8 cellular contexts compared by ENCODE assay signal in the genomic region with DNA sequence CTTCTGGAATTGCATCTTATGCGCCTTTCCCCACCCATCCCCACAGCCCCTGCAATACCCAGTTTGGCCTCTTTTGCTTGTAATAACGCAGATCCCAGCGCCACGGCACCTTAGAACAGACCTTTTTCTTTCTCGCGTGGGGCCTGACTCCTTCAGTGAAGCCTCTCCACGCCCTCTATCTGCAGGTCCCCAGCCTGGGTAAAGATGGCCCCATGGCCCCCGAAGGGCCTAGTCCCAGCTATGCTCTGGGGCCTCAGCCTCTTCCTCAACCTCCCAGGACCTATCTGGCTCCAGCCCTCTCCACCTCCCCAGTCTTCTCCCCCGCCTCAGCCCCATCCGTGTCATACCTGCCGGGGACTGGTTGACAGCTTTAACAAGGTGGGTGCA. TPM values are rescaled to one million over a fixed set of nuclear protein-coding genes. Genes with fewer than 3 reads are reported as not detected.
DNase-seq lines count a peak whose midpoint lies in the region; ATAC-seq and TF ChIP-seq lines count a peak whose summit lies in the region.

No MANE protein-coding gene starts in this region.

- peaks cover 9% of the 10 kb centered on the region for H3K79me1 ChIP-seq in trophoblast cell (ENCODE audit: low read length)

- peak overlapping the region; percentile 96 for H3K4me3 Mint-ChIP-seq in activated CD4-positive, alpha-beta T cell treated with anti-CD3 and anti-CD28 coated beads for 36 hours

- H3K23ac ChIP-seq in trophoblast cell (ENCODE audit: low read length), result no peak overlapping the region

- no CpG with 5 or more reads among the region's 11 CpGs for WGBS in trophoblast cell (ENCODE audit: extremely low coverage, insufficient coverage, insufficient read length)

- no peaks in the 10 kb centered on the region for H3K27me3 ChIP-seq in trophoblast cell (ENCODE audit: insufficient read depth, low read length)

- H2BK5ac ChIP-seq in trophoblast cell (ENCODE audit: low read depth, low read length, poor library complexity), result no peak overlapping the region

- H3K14ac ChIP-seq in trophoblast cell (ENCODE audit: low read length), result no peak overlapping the region

- POLR2A ChIA-PET in activated CD4-positive, alpha-beta T cell treated with anti-CD3 and anti-CD28 coated beads for 36 hours (lab: Charles Lee), result interaction anchor here (1.0 to 2.2 kb wide), 4 partner anchors 12 to 53 kb away, joined by 4 to 16 read pairs (median 7); a partner anchor contains a TSS

- peak overlapping the region; percentile 95 for H3K27ac Mint-ChIP-seq in activated CD4-positive, alpha-beta T cell treated with anti-CD3 and anti-CD28 coated beads for 36 hours

- H3K4me3 ChIP-seq in trophoblast cell (ENCODE audit: low read depth, low read length), result peak overlapping the region; percentile 13

- intact Hi-C loops in activated CD4-positive, alpha-beta T cell treated with anti-CD3 and anti-CD28 coated beads for 36 hours (cut with DNase I, micrococcal nuclease), result loop anchor here in 1 of 2 experiments (1.0 to 5.0 kb wide), 2 partner anchors 18 to 92 kb away; a partner anchor contains a TSS

- H3K9me3 ChIP-seq in trophoblast cell (ENCODE audit: insufficient read depth, low read depth, low read length), result no peaks in the 10 kb centered on the region

- peak; percentile 44 for DNase-seq in activated CD4-positive, alpha-beta T cell treated with anti-CD3 and anti-CD28 coated beads for 36 hours
- no peak for DNase-seq in activated CD4-positive, alpha-beta T cell treated with anti-CD3 and anti-CD28 coated beads, Interleukin-2, amount 50 U/mL, for 48 hours
- peak; percentile 28 for DNase-seq in T follicular helper cell (ENCODE audit: low read depth)
- peak; percentile 69 to 77 for DNase-seq in erythroblast (lab: John Stamatoyannopoulos, UW)
- DNase-seq in trophoblast cell, result no peak
- DNase-seq in amniotic stem cell (lab: John Stamatoyannopoulos, UW), result no peak
- no peak for DNase-seq in NOMO-1 treated with dmso at 0.1 percent for 144 hours (lab: John Stamatoyannopoulos, UW; ENCODE audit: unreplicated experiment)

- TF ChIP-seq POLR2A in erythroblast (IDR thresholded peaks at IDR 0.05; ENCODE audit: low read length), result no peak

- H3K27ac ChIP-seq in trophoblast cell (ENCODE audit: low read depth, low read length), result no peak overlapping the region

- peak overlapping the region; percentile 31 for H3K18ac ChIP-seq in trophoblast cell (ENCODE audit: low read length)

- peaks cover 8 to 12% of the 10 kb centered on the region in 2 experiments for H3K4me1 ChIP-seq in trophoblast cell (ENCODE audit: control insufficient read depth in 1 of 2, insufficient read depth in 2 of 2, low read length in 2 of 2)

- H2BK120ac ChIP-seq in trophoblast cell (ENCODE audit: insufficient read depth, low read length, poor library complexity), result no peak overlapping the region

- peak overlapping the region; percentile 64 for H4K12ac ChIP-seq in trophoblast cell (ENCODE audit: low read depth, low read length)

- no peaks in the 10 kb centered on the region for H3K9me3 Mint-ChIP-seq in activated CD4-positive, alpha-beta T cell treated with anti-CD3 and anti-CD28 coated beads for 36 hours (ENCODE audit: low read depth)

- peak overlapping the region; percentile 28 for H3K9ac ChIP-seq in trophoblast cell (ENCODE audit: low read length)

- H4K8ac ChIP-seq in trophoblast cell (ENCODE audit: low read depth, low read length), result peak overlapping the region; percentile 80

- CTCF ChIA-PET in activated CD4-positive, alpha-beta T cell treated with anti-CD3 and anti-CD28 coated beads for 36 hours (lab: Charles Lee), result interaction anchor here (0.6 to 4.6 kb wide), 10 partner anchors 12 to 314 kb away, joined by 3 to 35 read pairs (median 6); a partner anchor contains a TSS

- peak overlapping the region; percentile 3 for H3K4ac ChIP-seq in trophoblast cell (ENCODE audit: low read depth, low read length)

- no peaks in the 10 kb centered on the region for H3K27me3 Mint-ChIP-seq in activated CD4-positive, alpha-beta T cell treated with anti-CD3 and anti-CD28 coated beads for 36 hours

- H3K4me2 ChIP-seq in trophoblast cell (ENCODE audit: low read length), result peak overlapping the region; percentile 99

- H3K4me1 Mint-ChIP-seq in activated CD4-positive, alpha-beta T cell treated with anti-CD3 and anti-CD28 coated beads for 36 hours, result peaks cover 29% of the 10 kb centered on the region

- H4K91ac ChIP-seq in trophoblast cell (ENCODE audit: low read depth, low read length), result peak overlapping the region; percentile 48

- peaks cover 10% of the 10 kb centered on the region for H3K36me3 Mint-ChIP-seq in activated CD4-positive, alpha-beta T cell treated with anti-CD3 and anti-CD28 coated beads for 36 hours (ENCODE audit: low read depth)

- H2BK12ac ChIP-seq in trophoblast cell (ENCODE audit: low read length), result no peak overlapping the region

- H3K36me3 ChIP-seq in trophoblast cell (ENCODE audit: control insufficient read depth in 1 of 2, insufficient read depth in 2 of 2, low read length in 2 of 2), result peaks cover 5 to 11% of the 10 kb centered on the region in 2 experiments

- H2AFZ ChIP-seq in trophoblast cell (ENCODE audit: insufficient read depth, low read length, poor library complexity), result peak overlapping the region; percentile 57

- no peak for ATAC-seq in activated CD4-positive, alpha-beta T cell treated with anti-CD3 and anti-CD28 coated beads for 36 hours
- no peak for ATAC-seq in HG02885 (IDR thresholded peaks at IDR 0.05; ENCODE audit: poor library complexity, unreplicated experiment)

- no peak overlapping the region for H2AK5ac ChIP-seq in trophoblast cell (ENCODE audit: low read length)

- H3K79me2 ChIP-seq in trophoblast cell (ENCODE audit: control insufficient read depth, insufficient read depth, low read length, poor library complexity), result peaks cover 4% of the 10 kb centered on the region

RNA-seq across cellular contexts. Expression of a gene that starts 0.6 kb away (rescaled TPM):
- total RNA-seq in activated CD4-positive, alpha-beta T cell treated with anti-CD3 and anti-CD28 coated beads for 36 hours, result 10 to 100 TPM; 12.6 to 14.7 TPM
- 12.6 and 13.0 TPM in 2 replicates for polyA plus RNA-seq in trophoblast cell (2013)

RNA-seq across cellular contexts. Expression of a gene that starts 17.3 kb away (rescaled TPM):
- under 1 TPM; 0.25 to 0.50 TPM for total RNA-seq in activated CD4-positive, alpha-beta T cell treated with anti-CD3 and anti-CD28 coated beads for 36 hours
- 14.2 and 15.0 TPM in 2 replicates for polyA plus RNA-seq in trophoblast cell (2013)

RNA-seq across cellular contexts. Expression of a gene that starts 18.0 kb away (rescaled TPM):
- 1 to 10 TPM; 8.1 to 9.7 TPM for total RNA-seq in activated CD4-positive, alpha-beta T cell treated with anti-CD3 and anti-CD28 coated beads for 36 hours
- polyA plus RNA-seq in trophoblast cell (2013), result 0.81 and 0.92 TPM in 2 replicates

RNA-seq across cellular contexts. Expression of a gene that starts 31.6 kb away (rescaled TPM):
- total RNA-seq in activated CD4-positive, alpha-beta T cell treated with anti-CD3 and anti-CD28 coated beads for 36 hours, result 1 to 10 TPM; 2.3 to 3.1 TPM
- 5.2 and 5.9 TPM in 2 replicates for polyA plus RNA-seq in trophoblast cell (2013)

RNA-seq across cellular contexts. Expression of a gene that starts 43.8 kb away (rescaled TPM):
- 10 to 100 TPM; 27.1 to 33.0 TPM for total RNA-seq in activated CD4-positive, alpha-beta T cell treated with anti-CD3 and anti-CD28 coated beads for 36 hours
- polyA plus RNA-seq in trophoblast cell (2013), result 19.5 and 20.3 TPM in 2 replicates

Comparison
In these comparisons a context has a peak if more than half of its experiments do, and no peak if none do; other contexts are left out.
1. DNase-seq: peak in activated CD4-positive, alpha-beta T cell treated with anti-CD3 and anti-CD28 coated beads for 36 hours (single experiment), T follicular helper cell (single experiment) and erythroblast (2 of 2); none in activated CD4-positive, alpha-beta T cell treated with anti-CD3 and anti-CD28 coated beads, Interleukin-2, amount 50 U/mL, for 48 hours (0 of 2), trophoblast cell (0 of 2), amniotic stem cell (single experiment) and NOMO-1 treated with dmso at 0.1 percent for 144 hours (single experiment).